ENCODE assay signal across 8 cellular contexts in the genomic region with DNA sequence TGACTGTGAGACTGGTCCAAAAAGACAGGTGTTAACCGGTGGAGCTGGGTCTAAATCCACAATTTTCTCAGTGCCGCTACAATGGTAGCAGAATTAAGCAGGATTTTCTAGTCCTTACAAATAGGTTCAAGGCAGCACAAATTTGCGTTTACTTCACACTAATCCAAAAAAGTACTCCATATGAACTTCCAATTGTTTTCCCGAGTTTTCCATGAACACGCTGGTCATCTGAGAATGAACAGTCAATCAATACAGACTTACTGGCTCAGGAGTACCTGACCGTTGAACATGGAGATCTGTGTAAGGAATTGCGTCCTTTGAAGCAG. TPM values are rescaled to one million over a fixed set of nuclear protein-coding genes. Genes with fewer than 3 reads are reported as not detected.
DNase-seq lines count a peak whose midpoint lies in the region; ATAC-seq and TF ChIP-seq lines count a peak whose summit lies in the region.

No MANE protein-coding gene starts in this region.

- H3K4me3 ChIP-seq in mesendoderm (ENCODE audit: low read length) (peak overlapping the region; percentile 53), tibial nerve (peak overlapping the region; percentile 64 to 93 (median 72))

- no peak overlapping the region for H2AK5ac ChIP-seq in mesendoderm (ENCODE audit: low read length)

- no peak overlapping the region for H4K8ac ChIP-seq in mesendoderm (ENCODE audit: low read depth, low read length)

- H3K27me3 Mint-ChIP-seq in activated T-cell treated with anti-CD3 and anti-CD28 coated beads, Interleukin-2, amount 50 U/mL, for 24 hours, result no peaks in the 10 kb centered on the region
- no peaks in the 10 kb centered on the region for H3K27me3 Mint-ChIP-seq in chondrocyte (ENCODE audit: low read depth)

- H3K23ac ChIP-seq in mesendoderm (ENCODE audit: low read length), result no peak overlapping the region

- TF ChIP-seq EP300 in tibial nerve (IDR thresholded peaks at IDR 0.05), result no peak

- H2BK15ac ChIP-seq in mesendoderm (replicated peaks; ENCODE audit: low read depth), result no peak overlapping the region

- H3K9ac ChIP-seq in mesendoderm (ENCODE audit: low read length), result peak overlapping the region; percentile 76

- no CpG with 5 or more reads among the region's 7 CpGs for WGBS in mesendoderm (ENCODE audit: extremely low coverage, insufficient coverage, low lambda C conversion rate)
- WGBS in tibial nerve, 2 donors, result 30 to 31% methylated on average over 7 of the region's 7 CpGs

- no peak overlapping the region for H3K27ac ChIP-seq in mesendoderm (ENCODE audit: low read depth, low read length)
- H3K27ac ChIP-seq in tibial nerve, result peak overlapping the region; percentile 83 to 97 (median 92)

- H3K79me1 ChIP-seq in mesendoderm (ENCODE audit: low read length), result no peaks in the 10 kb centered on the region

- H3K4me2 ChIP-seq in mesendoderm (ENCODE audit: low read length), result peak overlapping the region; percentile 89

- H3K4me3 Mint-ChIP-seq in activated T-cell treated with anti-CD3 and anti-CD28 coated beads, Interleukin-2, amount 50 U/mL, for 24 hours, result peak overlapping the region; percentile 66
- peak overlapping the region; percentile 76 for H3K4me3 Mint-ChIP-seq in chondrocyte (ENCODE audit: unreplicated experiment)

- peak overlapping the region; percentile 18 for H3K27ac Mint-ChIP-seq in activated T-cell treated with anti-CD3 and anti-CD28 coated beads, Interleukin-2, amount 50 U/mL, for 24 hours
- peak overlapping the region; percentile 64 for H3K27ac Mint-ChIP-seq in chondrocyte (ENCODE audit: unreplicated experiment)

- ATAC-seq in GM19395 (IDR thresholded peaks at IDR 0.05; ENCODE audit: unreplicated experiment) (no peak), HG03460 (IDR thresholded peaks at IDR 0.05; ENCODE audit: unreplicated experiment) (no peak)

- no peak overlapping the region for H4K5ac ChIP-seq in mesendoderm (ENCODE audit: low read length)

- H3K56ac ChIP-seq in mesendoderm (ENCODE audit: low read length), result peak overlapping the region; percentile 87

- TF ChIP-seq CTCF in chondrocyte (IDR thresholded peaks at IDR 0.05) (no peak), tibial nerve (IDR thresholded peaks at IDR 0.05) (no peak)

- H3K9me3 Mint-ChIP-seq in activated T-cell treated with anti-CD3 and anti-CD28 coated beads, Interleukin-2, amount 50 U/mL, for 24 hours, result no peaks in the 10 kb centered on the region
- H3K9me3 Mint-ChIP-seq in chondrocyte (ENCODE audit: low read depth), result no peaks in the 10 kb centered on the region

- TF ChIP-seq POLR2A in tibial nerve (IDR thresholded peaks at IDR 0.05), result no peak

- peaks cover 35% of the 10 kb centered on the region for H3K36me3 Mint-ChIP-seq in activated T-cell treated with anti-CD3 and anti-CD28 coated beads, Interleukin-2, amount 50 U/mL, for 24 hours (ENCODE audit: low read depth)
- H3K36me3 Mint-ChIP-seq in chondrocyte (ENCODE audit: low read depth), result peaks cover 4% of the 10 kb centered on the region

- peaks cover 36% of the 10 kb centered on the region for H3K4me1 Mint-ChIP-seq in activated T-cell treated with anti-CD3 and anti-CD28 coated beads, Interleukin-2, amount 50 U/mL, for 24 hours (ENCODE audit: low read depth)
- H3K4me1 Mint-ChIP-seq in chondrocyte (ENCODE audit: low read depth), result peaks cover 41% of the 10 kb centered on the region

- no peaks in the 10 kb centered on the region for H3K79me2 ChIP-seq in mesendoderm (ENCODE audit: control insufficient read depth, insufficient read depth, low read length)

- H3K18ac ChIP-seq in mesendoderm (ENCODE audit: low read length), result no peak overlapping the region

- no peak for DNase-seq in activated T-cell treated with anti-CD3 and anti-CD28 coated beads, Interleukin-2, amount 50 U/mL, for 24 hours
- DNase-seq in activated T-cell treated with anti-CD3 and anti-CD28 coated beads for 4 hours (no peak), chondrocyte (ENCODE audit: low spot score) (no peak), mesendoderm (no peak), tibial nerve (ENCODE audit: low spot score in 2 of 2) (no peak), EL (no peak)

- H3K27me3 ChIP-seq in mesendoderm (ENCODE audit: insufficient read depth, low read length, poor library complexity) (no peaks in the 10 kb centered on the region), tibial nerve (no peaks in the 10 kb centered on the region)

- peaks cover 2% of the 10 kb centered on the region for H3K4me1 ChIP-seq in mesendoderm (ENCODE audit: control insufficient read depth, low read depth, low read length)
- H3K4me1 ChIP-seq in tibial nerve, result peaks cover 0 to 40% (median 5%) of the 10 kb centered on the region in 4 donors

- H3K36me3 ChIP-seq in mesendoderm (ENCODE audit: control insufficient read depth, insufficient read depth, low read length), result no peaks in the 10 kb centered on the region
- no peaks in the 10 kb centered on the region for H3K36me3 ChIP-seq in tibial nerve

- H2BK5ac ChIP-seq in mesendoderm (ENCODE audit: low read length), result no peak overlapping the region

- no peak overlapping the region for H2BK120ac ChIP-seq in mesendoderm (ENCODE audit: low read depth, low read length)

- H3K9me3 ChIP-seq in tibial nerve, result no peaks in the 10 kb centered on the region

- H3K4ac ChIP-seq in mesendoderm (ENCODE audit: low read depth, low read length), result no peak overlapping the region

RNA-seq across cellular contexts. Expression of a gene that starts 0.7 kb away (rescaled TPM):
- total RNA-seq in chondrocyte (10.3 to 14.2 TPM (median 13.0 TPM) in 3 replicates), tibial nerve (10 to 100 TPM; 25.1 to 66.6 (median 32.0) TPM)
- polyA plus RNA-seq in mesendoderm (2013, experiment 1 of 2), result 12.7 TPM
- polyA plus RNA-seq in mesendoderm (2013, experiment 2 of 2), result 13.6 TPM

RNA-seq across cellular contexts. Expression of a gene that starts 35.4 kb away (rescaled TPM):
- total RNA-seq in chondrocyte (1.5 to 7.9 TPM (median 1.7 TPM) in 3 replicates), tibial nerve (1 to 10 TPM; 2.5 to 4.3 (median 3.1) TPM)
- polyA plus RNA-seq in mesendoderm (2013, experiment 1 of 2), result 6.9 TPM
- 6.8 TPM for polyA plus RNA-seq in mesendoderm (2013, experiment 2 of 2)
